Comparison of ENCODE assay signal across 19 cellular contexts in the genomic region with DNA sequence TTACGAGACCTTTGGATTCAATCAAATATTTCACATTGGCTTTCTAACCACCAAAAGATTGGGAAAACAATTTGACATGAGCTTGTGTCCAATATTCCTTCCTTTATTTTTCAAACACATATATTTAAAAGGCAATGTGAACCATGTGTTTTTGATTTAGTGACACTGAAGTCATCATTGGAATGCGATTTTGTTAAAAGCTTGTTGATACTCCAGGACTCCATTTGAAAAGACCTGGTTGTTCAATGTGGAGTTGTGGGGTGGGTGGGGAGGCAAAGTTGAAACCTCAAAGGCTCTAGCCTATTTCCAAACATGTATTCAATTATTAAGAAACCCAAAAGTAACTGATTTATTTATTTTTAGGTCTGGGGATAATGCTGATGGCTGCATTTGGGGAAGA.
"Had no signal": no experiment of that assay in that cellular context is flagged by ENCODE, and none has a peak within 500 bp of the region (broad histone marks: within the 10 kb centered on the region; RNA-seq: fewer than 3 reads in every experiment).

No MANE protein-coding gene starts in this region.

- H3K9ac ChIP-seq: parathyroid adenoma had no signal

- H3K4me1 ChIP-seq: esophagus squamous epithelium, right lobe of liver had no signal

- H3K36me3 ChIP-seq: ascending aorta, esophagus squamous epithelium, heart right ventricle, left ventricle myocardium inferior, right lobe of liver, thyroid gland had no signal

- H3K9me3 ChIP-seq: ascending aorta, esophagus squamous epithelium, heart right ventricle, left ventricle myocardium inferior, mucosa of descending colon, right lobe of liver, thyroid gland had no signal

- ATAC-seq: activated CD8-positive, alpha-beta T cell treated with anti-CD3 and anti-CD28 coated beads, Interleukin-2, amount 10 ng/mL, durations not matched to agents 7 days and 5 days; activated T-cell treated with anti-CD3 and anti-CD28 coated beads, Interleukin-2, amount 50 U/mL, for 4 hours; heart right ventricle; mucosa of descending colon; right lobe of liver had no signal

- H3K4me3 ChIP-seq: ascending aorta, esophagus squamous epithelium, heart right ventricle, left ventricle myocardium inferior, mucosa of descending colon, right lobe of liver, thyroid gland had no signal

- H3K4me3 Mint-ChIP-seq: activated CD4-positive, alpha-beta T cell treated with anti-CD3 and anti-CD28 coated beads, Interleukin-2, amount 10 ng/mL, durations not matched to agents 7 days and 5 days; activated CD8-positive, alpha-beta T cell treated with anti-CD3 and anti-CD28 coated beads, Interleukin-2, amount 10 ng/mL, durations not matched to agents 7 days and 5 days; activated T-cell treated with anti-CD3 and anti-CD28 coated beads, Interleukin-2, amount 50 U/mL, for 4 hours; naive B cell; T-helper 1 cell treated with Interleukin-12 subunit alpha and Interleukin-12 subunit beta and Interleukin-4 antibody, amounts not matched to agents 30 μg/mL and 1 μg/mL, for 36 hours had no signal

- H3K27ac ChIP-seq: ascending aorta, esophagus squamous epithelium, heart right ventricle, left ventricle myocardium inferior, parathyroid adenoma, right lobe of liver, thyroid gland had no signal

- H3K9me3 Mint-ChIP-seq: activated T-cell treated with anti-CD3 and anti-CD28 coated beads, Interleukin-2, amount 50 U/mL, for 4 hours had no signal

- DNase-seq: activated CD4-positive, alpha-beta T cell treated with anti-CD3 and anti-CD28 coated beads, Interleukin-2, amount 10 ng/mL, durations not matched to agents 7 days and 5 days; activated CD8-positive, alpha-beta T cell treated with anti-CD3 and anti-CD28 coated beads, Interleukin-2, amount 10 ng/mL, durations not matched to agents 7 days and 5 days; activated effector memory CD4-positive, alpha-beta T cell treated with Interleukin-2 at 50 U/mL for 16 hours; activated naive CD4-positive, alpha-beta T cell treated with anti-CD3 and anti-CD28 coated beads, Interleukin-2, amount 50 U/mL, for 16 hours; activated T-cell treated with anti-CD3 and anti-CD28 coated beads, Interleukin-2, amount 50 U/mL, for 4 hours; effector CD4-positive, alpha-beta T cell; esophagus squamous epithelium; heart right ventricle; left ventricle myocardium inferior; mesenchymal stem cell; mucosa of descending colon; naive B cell; right lobe of liver; stimulated activated CD4-positive, alpha-beta T cell treated with anti-CD3 and anti-CD28 coated beads, Interleukin-4, amount 100 ng/mL, for 4 hours; stimulated activated naive CD4-positive, alpha-beta T cell; thyroid gland had no signal

- H2AFZ ChIP-seq: parathyroid adenoma had no signal

- H3K27me3 ChIP-seq: ascending aorta, heart right ventricle, right lobe of liver, thyroid gland had no signal

- H3K27ac Mint-ChIP-seq: activated CD4-positive, alpha-beta T cell treated with anti-CD3 and anti-CD28 coated beads, Interleukin-2, amount 10 ng/mL, durations not matched to agents 7 days and 5 days; activated CD8-positive, alpha-beta T cell treated with anti-CD3 and anti-CD28 coated beads, Interleukin-2, amount 10 ng/mL, durations not matched to agents 7 days and 5 days; naive B cell; T-helper 1 cell treated with Interleukin-12 subunit alpha and Interleukin-12 subunit beta and Interleukin-4 antibody, amounts not matched to agents 30 μg/mL and 1 μg/mL, for 36 hours had no signal
